9 cellular contexts compared by ENCODE assay signal in the genomic region with DNA sequence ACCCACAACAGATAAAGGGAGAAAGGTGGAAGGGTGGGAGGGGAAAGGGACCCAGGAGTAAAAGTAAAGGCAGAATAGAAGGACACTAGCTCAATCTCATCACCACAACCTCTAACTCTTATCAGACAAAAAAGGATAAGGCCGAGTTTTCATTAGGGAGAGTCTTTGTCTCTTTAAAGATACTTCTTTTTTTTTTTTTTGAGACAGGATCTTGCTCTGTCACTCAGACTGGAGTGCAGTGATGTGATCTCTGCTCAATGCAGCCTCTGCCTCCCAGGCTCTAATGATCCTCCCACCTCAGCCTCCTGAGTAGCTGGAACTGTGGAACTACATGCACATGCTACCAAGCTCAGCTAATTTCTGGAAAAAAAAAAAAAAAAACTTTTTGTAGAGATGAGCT.
"Had no signal": no experiment of that assay in that cellular context is flagged by ENCODE, and none has a peak within 500 bp of the region (broad histone marks: within the 10 kb centered on the region; RNA-seq: fewer than 3 reads in every experiment).

No MANE protein-coding gene starts in this region.

- H3K4me3 ChIP-seq: GM23248, HAP-1 had no signal

- ATAC-seq: HCT116, HepG2 had no signal

- H3K9me3 Mint-ChIP-seq: IgD-negative memory B cell had no signal

- H3K36me3 Mint-ChIP-seq: IgD-negative memory B cell had no signal

- H3K27ac ChIP-seq: GM23248, HL-60 had no signal

- H3K4me3 Mint-ChIP-seq: IgD-negative memory B cell had no signal

- H3K27me3 Mint-ChIP-seq: IgD-negative memory B cell had no signal

- FAIRE-seq: HepG2 had no signal

- H3K36me3 ChIP-seq: HAP-1 had no signal

- DNase-seq: GM23248, GOT3, H7, KG1 had no signal

- H2AFZ ChIP-seq: GM23248 had no signal

- H3K9me3 ChIP-seq: HAP-1 had no signal

- H3K9ac ChIP-seq: GM23248 had no signal

- H3K4me1 ChIP-seq: HAP-1 had no signal
